9 cellular contexts compared by ENCODE assay signal in the genomic region with DNA sequence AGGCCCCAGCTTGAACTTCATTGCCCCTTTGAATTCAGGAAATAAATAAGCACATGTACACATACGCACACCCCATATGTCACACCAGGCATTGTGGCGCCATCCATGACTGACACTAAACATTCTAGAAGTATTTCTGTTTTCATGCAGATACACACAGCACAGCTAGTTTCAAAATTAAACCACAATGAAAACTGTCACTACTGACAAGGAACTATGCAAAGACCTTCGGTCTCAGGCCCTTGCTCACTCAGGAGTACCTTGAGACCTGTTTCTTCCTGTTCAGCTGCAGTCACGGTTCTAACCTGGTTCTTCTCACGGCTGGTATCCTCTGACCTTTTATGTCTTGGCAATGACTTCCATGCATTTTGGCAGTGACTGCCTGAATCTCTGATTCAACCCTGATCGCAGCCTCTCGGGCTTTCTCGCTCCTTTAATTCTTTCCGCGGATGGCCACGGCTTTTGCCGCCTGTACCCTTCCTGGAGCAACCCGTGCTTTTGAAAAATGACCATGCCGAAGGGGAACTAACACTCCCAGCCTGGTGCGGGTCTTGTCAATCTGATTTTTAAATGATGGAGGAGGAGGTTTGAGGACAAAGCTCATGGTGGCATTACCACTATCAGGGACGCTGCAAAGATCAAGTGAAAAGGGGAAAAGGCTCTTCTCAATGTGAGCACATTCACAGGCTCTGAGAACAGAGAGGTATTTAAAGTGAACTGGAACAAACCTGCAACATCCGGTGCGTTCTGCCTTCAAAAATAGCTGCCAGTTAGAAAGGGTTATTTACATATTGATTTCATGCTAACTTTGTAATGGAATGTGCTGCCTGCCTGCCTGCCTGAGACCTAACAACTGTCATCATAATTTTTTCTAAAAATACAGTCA.
DNase-seq lines count a peak whose midpoint lies in the region; ATAC-seq and TF ChIP-seq lines count a peak whose summit lies in the region.
"Had no signal": no experiment of that assay in that cellular context is flagged by ENCODE, and none has a peak within 500 bp of the region (broad histone marks: within the 10 kb centered on the region; RNA-seq: fewer than 3 reads in every experiment).

No MANE protein-coding gene starts in this region.

- H3K36me3 ChIP-seq in spleen = no peaks in the 10 kb centered on the region

- ATAC-seq in activated CD4-positive, CD25-positive, alpha-beta regulatory T cell treated with anti-CD3 and anti-CD28 coated beads, Interleukin-2, amount 50 U/mL, for 24 hours = peak; percentile 65 to 70
- ATAC-seq in HG02938 (IDR thresholded peaks at IDR 0.05; ENCODE audit: unreplicated experiment) = peak; percentile 85
- ATAC-seq in activated T-helper 17 cell treated with anti-CD3 and anti-CD28 coated beads, Interleukin-2, amount 50 U/mL, for 72 hours (replicated peaks) = no peak
- ATAC-seq: A549 had no signal

- peaks cover 0 to 44% (median 8%) of the 10 kb centered on the region in 7 donors for H3K27me3 ChIP-seq in spleen (replicated peaks in 1 of 7)

- H3K9me3 ChIP-seq in spleen = peaks cover 0 to 13% (median 8%) of the 10 kb centered on the region in 8 donors
- H3K9me3 ChIP-seq: A549 had no signal

- intact Hi-C loops in spleen (cut with DNase I; ENCODE audit: low total_unique reads) = no loop called here

- peak in 1 of 3 donors; percentile 79 for TF ChIP-seq POLR2A in spleen (IDR thresholded peaks at IDR 0.05)

- peaks cover 3% of the 10 kb centered on the region for H3K4me1 Mint-ChIP-seq in activated T-helper 17 cell treated with anti-CD3 and anti-CD28 coated beads, Interleukin-2, amount 50 U/mL, for 72 hours

- peak overlapping the region in 3 of 8 donors; percentile 28 to 65 (median 35) for H3K4me3 ChIP-seq in spleen
- H3K4me3 ChIP-seq: A549 had no signal

- H3K27me3 Mint-ChIP-seq in activated T-helper 17 cell treated with anti-CD3 and anti-CD28 coated beads, Interleukin-2, amount 50 U/mL, for 72 hours = peaks cover 39% of the 10 kb centered on the region

- no peak overlapping the region for H3K27ac Mint-ChIP-seq in activated T-helper 17 cell treated with anti-CD3 and anti-CD28 coated beads, Interleukin-2, amount 50 U/mL, for 72 hours

- H3K27ac ChIP-seq in spleen = peak overlapping the region; percentile 73 to 94 (median 84)
- H3K27ac ChIP-seq: A549 had no signal

- H3K36me3 Mint-ChIP-seq in activated T-helper 17 cell treated with anti-CD3 and anti-CD28 coated beads, Interleukin-2, amount 50 U/mL, for 72 hours (ENCODE audit: low read depth) = no peaks in the 10 kb centered on the region

- TF ChIP-seq CTCF in spleen (IDR thresholded peaks at IDR 0.05 in 8 of 11, conservative IDR thresholded peaks at IDR 0.05 in 3 of 11) = no peak

- no peaks in the 10 kb centered on the region for H3K9me3 Mint-ChIP-seq in activated T-helper 17 cell treated with anti-CD3 and anti-CD28 coated beads, Interleukin-2, amount 50 U/mL, for 72 hours

- DNase-seq in activated CD4-positive, CD25-positive, alpha-beta regulatory T cell treated with anti-CD3 and anti-CD28 coated beads, Interleukin-2, amount 50 U/mL, for 72 hours = no peak
- DNase-seq in spleen (peak; percentile 79), anterior cingulate cortex (lab: John Stamatoyannopoulos, UW) (no peak), AG20443 (ENCODE audit: low spot score) (no peak), hippocampal formation (lab: John Stamatoyannopoulos, UW) (no peak)

- 36 to 52% (median 40%) methylated on average over 18 of the region's 18 CpGs for WGBS in spleen, 5 donors

- H3K4me1 ChIP-seq in spleen = peaks cover 0 to 34% (median 9%) of the 10 kb centered on the region in 6 donors
- H3K4me1 ChIP-seq: A549 had no signal

- H3K4me3 Mint-ChIP-seq in activated T-helper 17 cell treated with anti-CD3 and anti-CD28 coated beads, Interleukin-2, amount 50 U/mL, for 72 hours = peak overlapping the region; percentile 38
